Comparison of ENCODE assay signal across 1 cellular context in genomic region chr20:35447082-35447789, GRCh38.
TF ChIP-seq lines count a peak whose summit lies in the region.

No MANE protein-coding gene starts in this region.

TF ChIP-seq in HepG2, 621 proteins besides CTCF, POLR2A, EP300 and RAD21 (continued from another document and continues in another):
- TF ChIP-seq SKIL (CRISPR knock-in tag; IDR thresholded peaks at IDR 0.05; ENCODE audit: borderline replicate concordance) (no peak), RXRB (CRISPR knock-in tag; IDR thresholded peaks at IDR 0.05; ENCODE audit: borderline replicate concordance) (peak; percentile 55), IKZF5 (CRISPR knock-in tag; IDR thresholded peaks at IDR 0.05) (peak; percentile 46; the same call in 1 of the 2 replicates), AGO1 (IDR thresholded peaks at IDR 0.05; ENCODE audit: low read depth, low read length, poor library complexity, severe bottlenecking) (no peak), ZSCAN25 (CRISPR knock-in tag; IDR thresholded peaks at IDR 0.05) (no peak), SRSF1 (optimal IDR thresholded peaks at IDR 0.05; ENCODE audit: low read depth, low read length) (no peak), TFDP1 (CRISPR knock-in tag; IDR thresholded peaks at IDR 0.05; ENCODE audit: borderline replicate concordance) (no peak; the same call in 1 of the 2 replicates), ZNF703 (CRISPR knock-in tag; IDR thresholded peaks at IDR 0.05; ENCODE audit: borderline replicate concordance) (no peak), ZNF646 (CRISPR knock-in tag; IDR thresholded peaks at IDR 0.05) (no peak), MLLT10 (CRISPR knock-in tag; IDR thresholded peaks at IDR 0.05) (no peak), TEAD3 (CRISPR knock-in tag; optimal IDR thresholded peaks at IDR 0.05; ENCODE audit: borderline replicate concordance) (peak; percentile 85), RBFOX2 (IDR thresholded peaks at IDR 0.05; ENCODE audit: low read depth, low read length) (no peak), SMAD1 (CRISPR knock-in tag; IDR thresholded peaks at IDR 0.05; ENCODE audit: borderline replicate concordance, low read depth) (no peak), NKX3-1 (CRISPR knock-in tag; IDR thresholded peaks at IDR 0.05) (no peak), KDM5B (CRISPR knock-in tag; IDR thresholded peaks at IDR 0.05; ENCODE audit: borderline replicate concordance) (no peak), FOSL1 (CRISPR knock-in tag; IDR thresholded peaks at IDR 0.05; ENCODE audit: borderline replicate concordance) (no peak), ZSCAN20 (CRISPR knock-in tag; IDR thresholded peaks at IDR 0.05; ENCODE audit: borderline replicate concordance) (no peak), ZNF44 (CRISPR knock-in tag; IDR thresholded peaks at IDR 0.05) (no peak), ZC3H4 (CRISPR knock-in tag; IDR thresholded peaks at IDR 0.05; ENCODE audit: borderline replicate concordance) (no peak), AGO2 (optimal IDR thresholded peaks at IDR 0.05; ENCODE audit: low read depth, low read length) (no peak), SNAPC2 (CRISPR knock-in tag; IDR thresholded peaks at IDR 0.05) (no peak), HNF4G (IDR thresholded peaks at IDR 0.05; ENCODE audit: borderline replicate concordance, low read depth, low read length) (0 out of 2 replicates have a peak, but pooled peaks have one; percentile 4), HNF4G (CRISPR knock-in tag; IDR thresholded peaks at IDR 0.05; ENCODE audit: borderline replicate concordance, low read depth) (no peak), EED (CRISPR knock-in tag; IDR thresholded peaks at IDR 0.05) (no peak), GATAD1 (CRISPR knock-in tag; IDR thresholded peaks at IDR 0.05) (no peak), THAP11 (CRISPR knock-in tag; IDR thresholded peaks at IDR 0.05) (0 out of 2 replicates have a peak, but pooled peaks have one; percentile 39), RCOR2 (CRISPR knock-in tag; IDR thresholded peaks at IDR 0.05) (peak; percentile 61; the same call in 1 of the 2 replicates), ZNF775 (CRISPR knock-in tag; IDR thresholded peaks at IDR 0.05; ENCODE audit: borderline replicate concordance) (no peak), ZNF792 (CRISPR knock-in tag; IDR thresholded peaks at IDR 0.05) (no peak; the same call in 1 of the 2 replicates), ZSCAN31 (CRISPR knock-in tag; IDR thresholded peaks at IDR 0.05; ENCODE audit: low read depth) (no peak), ZNF335 (CRISPR knock-in tag; IDR thresholded peaks at IDR 0.05) (no peak), ZNF558 (CRISPR knock-in tag; IDR thresholded peaks at IDR 0.05; ENCODE audit: borderline replicate concordance) (no peak), EHMT2 (IDR thresholded peaks at IDR 0.05; ENCODE audit: borderline replicate concordance, low read depth, low read length) (no peak), HOMEZ (CRISPR knock-in tag; IDR thresholded peaks at IDR 0.05; ENCODE audit: low read depth) (0 out of 2 replicates have a peak, but pooled peaks have one; percentile 13), ZNF615 (CRISPR knock-in tag; IDR thresholded peaks at IDR 0.05; ENCODE audit: borderline replicate concordance) (no peak), ZSCAN9 (CRISPR knock-in tag; IDR thresholded peaks at IDR 0.05; ENCODE audit: borderline replicate concordance) (0 out of 2 replicates have a peak, but pooled peaks have one; percentile 41)
- TF ChIP-seq, protein P1, sequence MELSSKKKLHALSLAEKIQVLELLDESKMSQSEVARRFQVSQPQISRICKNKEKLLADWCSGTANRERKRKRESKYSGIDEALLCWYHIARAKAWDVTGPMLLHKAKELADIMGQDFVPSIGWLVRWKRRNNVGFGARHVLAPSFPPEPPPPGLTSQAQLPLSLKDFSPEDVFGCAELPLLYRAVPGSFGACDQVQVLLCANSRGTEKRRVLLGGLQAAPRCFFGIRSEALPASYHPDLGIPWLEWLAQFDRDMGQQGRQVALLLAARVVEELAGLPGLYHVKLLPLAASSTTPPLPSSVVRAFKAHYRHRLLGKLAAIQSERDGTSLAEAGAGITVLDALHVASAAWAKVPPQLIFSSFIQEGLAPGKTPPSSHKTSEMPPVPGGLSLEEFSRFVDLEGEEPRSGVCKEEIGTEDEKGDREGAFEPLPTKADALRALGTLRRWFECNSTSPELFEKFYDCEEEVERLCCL (CRISPR knock-in tag; IDR thresholded peaks at IDR 0.05; ENCODE audit: borderline replicate concordance): no peak
- TF ChIP-seq, protein P2, sequence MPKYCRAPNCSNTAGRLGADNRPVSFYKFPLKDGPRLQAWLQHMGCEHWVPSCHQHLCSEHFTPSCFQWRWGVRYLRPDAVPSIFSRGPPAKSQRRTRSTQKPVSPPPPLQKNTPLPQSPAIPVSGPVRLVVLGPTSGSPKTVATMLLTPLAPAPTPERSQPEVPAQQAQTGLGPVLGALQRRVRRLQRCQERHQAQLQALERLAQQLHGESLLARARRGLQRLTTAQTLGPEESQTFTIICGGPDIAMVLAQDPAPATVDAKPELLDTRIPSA (CRISPR knock-in tag; IDR thresholded peaks at IDR 0.05; ENCODE audit: borderline replicate concordance): no peak
- TF ChIP-seq, protein P3, sequence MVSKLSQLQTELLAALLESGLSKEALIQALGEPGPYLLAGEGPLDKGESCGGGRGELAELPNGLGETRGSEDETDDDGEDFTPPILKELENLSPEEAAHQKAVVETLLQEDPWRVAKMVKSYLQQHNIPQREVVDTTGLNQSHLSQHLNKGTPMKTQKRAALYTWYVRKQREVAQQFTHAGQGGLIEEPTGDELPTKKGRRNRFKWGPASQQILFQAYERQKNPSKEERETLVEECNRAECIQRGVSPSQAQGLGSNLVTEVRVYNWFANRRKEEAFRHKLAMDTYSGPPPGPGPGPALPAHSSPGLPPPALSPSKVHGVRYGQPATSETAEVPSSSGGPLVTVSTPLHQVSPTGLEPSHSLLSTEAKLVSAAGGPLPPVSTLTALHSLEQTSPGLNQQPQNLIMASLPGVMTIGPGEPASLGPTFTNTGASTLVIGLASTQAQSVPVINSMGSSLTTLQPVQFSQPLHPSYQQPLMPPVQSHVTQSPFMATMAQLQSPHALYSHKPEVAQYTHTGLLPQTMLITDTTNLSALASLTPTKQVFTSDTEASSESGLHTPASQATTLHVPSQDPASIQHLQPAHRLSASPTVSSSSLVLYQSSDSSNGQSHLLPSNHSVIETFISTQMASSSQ (IDR thresholded peaks at IDR 0.05; ENCODE audit: low read depth): no peak
- TF ChIP-seq, protein P3 (CRISPR knock-in tag; IDR thresholded peaks at IDR 0.05; ENCODE audit: borderline replicate concordance): no peak; the same call in 1 of the 2 replicates
- TF ChIP-seq, protein P4, sequence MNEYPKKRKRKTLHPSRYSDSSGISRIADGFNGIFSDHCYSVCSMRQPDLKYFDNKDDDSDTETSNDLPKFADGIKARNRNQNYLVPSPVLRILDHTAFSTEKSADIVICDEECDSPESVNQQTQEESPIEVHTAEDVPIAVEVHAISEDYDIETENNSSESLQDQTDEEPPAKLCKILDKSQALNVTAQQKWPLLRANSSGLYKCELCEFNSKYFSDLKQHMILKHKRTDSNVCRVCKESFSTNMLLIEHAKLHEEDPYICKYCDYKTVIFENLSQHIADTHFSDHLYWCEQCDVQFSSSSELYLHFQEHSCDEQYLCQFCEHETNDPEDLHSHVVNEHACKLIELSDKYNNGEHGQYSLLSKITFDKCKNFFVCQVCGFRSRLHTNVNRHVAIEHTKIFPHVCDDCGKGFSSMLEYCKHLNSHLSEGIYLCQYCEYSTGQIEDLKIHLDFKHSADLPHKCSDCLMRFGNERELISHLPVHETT (CRISPR knock-in tag; conservative IDR thresholded peaks at IDR 0.05): no peak
